Comparison of ENCODE assay signal across 29 cellular contexts in genomic region chr14:105919458-105920150, GRCh38.
A peak's percentile ranks its signal among the peaks of the same experiment; 100 is the strongest.
DNase-seq lines count a peak whose midpoint lies in the region; ATAC-seq, FAIRE-seq and TF ChIP-seq lines count a peak whose summit lies in the region.
"Had no signal": no experiment of that assay in that cellular context is flagged by ENCODE, and none has a peak within 500 bp of the region (broad histone marks: within the 10 kb centered on the region; RNA-seq: fewer than 3 reads in every experiment).

No MANE protein-coding gene starts in this region.

- H3K4me1 Mint-ChIP-seq in activated CD8-positive, alpha-beta memory T cell treated with anti-CD3 and anti-CD28 coated beads, Interleukin-2, amount 10 ng/mL, durations not matched to agents 7 days and 5 days, result no peaks in the 10 kb centered on the region
- H3K4me1 Mint-ChIP-seq in IgD-negative memory B cell, result peaks cover 0 to 2% (median 0%) of the 10 kb centered on the region in 3 donors
- H3K4me1 Mint-ChIP-seq: activated naive CD4-positive, alpha-beta T cell treated with anti-CD3 and anti-CD28 coated beads, Interleukin-2, amount 10 ng/mL, durations not matched to agents 7 days and 5 days; CD4-positive, alpha-beta memory T cell; endodermal cell; natural killer cell had no signal

- TF ChIP-seq POLR2A in spleen (IDR thresholded peaks at IDR 0.05), result no peak

- FAIRE-seq in kidney (lab: Jason Lieb, UNC), result no peak
- no peak for FAIRE-seq in frontal cortex (lab: Jason Lieb, UNC)
- FAIRE-seq: astrocyte, GM12892 had no signal

- no peak overlapping the region for H3K9ac ChIP-seq in kidney (ENCODE audit: low read length in 2 of 2)

- no peak for ATAC-seq in activated CD8-positive, alpha-beta memory T cell treated with anti-CD3 and anti-CD28 coated beads, Interleukin-2, amount 10 ng/mL, durations not matched to agents 7 days and 5 days
- ATAC-seq: activated T-cell treated with anti-CD3 and anti-CD28 coated beads, Interleukin-2, amount 50 U/mL, for 72 hours; foreskin keratinocyte; natural killer cell; PC-3 had no signal

- H3K27me3 Mint-ChIP-seq in activated CD8-positive, alpha-beta memory T cell treated with anti-CD3 and anti-CD28 coated beads, Interleukin-2, amount 10 ng/mL, durations not matched to agents 7 days and 5 days, result peaks cover 2% of the 10 kb centered on the region
- H3K27me3 Mint-ChIP-seq in IgD-negative memory B cell, result no peaks in the 10 kb centered on the region

- H3K4me1 ChIP-seq in kidney (ENCODE audit: control insufficient read depth in 1 of 2, insufficient read depth in 1 of 2, low read depth in 1 of 2, low read length in 2 of 2), result no peaks in the 10 kb centered on the region
- no peaks in the 10 kb centered on the region for H3K4me1 ChIP-seq in spleen
- H3K4me1 ChIP-seq: esophagus muscularis mucosa, foreskin keratinocyte had no signal

- H3K4me3 ChIP-seq in kidney (ENCODE audit: low read length in 2 of 2), result no peak overlapping the region
- peak overlapping the region in 2 of 8 donors; percentile 20 to 22 for H3K4me3 ChIP-seq in spleen
- H3K4me3 ChIP-seq: esophagus muscularis mucosa had no signal

- no peak overlapping the region for H3K27ac Mint-ChIP-seq in activated CD8-positive, alpha-beta memory T cell treated with anti-CD3 and anti-CD28 coated beads, Interleukin-2, amount 10 ng/mL, durations not matched to agents 7 days and 5 days
- H3K27ac Mint-ChIP-seq in IgD-negative memory B cell, result no peak overlapping the region
- H3K27ac Mint-ChIP-seq: activated naive CD4-positive, alpha-beta T cell treated with anti-CD3 and anti-CD28 coated beads, Interleukin-2, amount 10 ng/mL, durations not matched to agents 7 days and 5 days; activated T-cell treated with anti-CD3 and anti-CD28 coated beads, Interleukin-2, amount 50 U/mL, for 72 hours; CD4-positive, alpha-beta memory T cell; endodermal cell; natural killer cell; T-helper 2 cell treated with Interferon-gamma antibody and Interleukin-4, amounts not matched to agents 5 μg/mL and 100 μg/mL, for 36 hours had no signal

- intact Hi-C loops in kidney (cut with DNase I) (no loop called here), spleen (cut with DNase I; ENCODE audit: low total_unique reads) (no loop called here)

- DNase-seq in activated CD8-positive, alpha-beta memory T cell treated with anti-CD3 and anti-CD28 coated beads, Interleukin-2, amount 50 U/mL, for 4 hours, result peak; percentile 11
- no peak for DNase-seq in activated CD8-positive, alpha-beta memory T cell treated with anti-CD3 and anti-CD28 coated beads, Interleukin-2, amount 10 ng/mL, durations not matched to agents 7 days and 5 days
- DNase-seq in kidney (peak; percentile 48), spleen (peak; percentile 43), NCI-H1048 (lab: John Stamatoyannopoulos, UW) (no peak), GM13977 (ENCODE audit: low spot score) (no peak), frontal cortex (ENCODE audit: low spot score in 2 of 2) (no peak)
- DNase-seq: 8988T; activated CD4-positive, alpha-beta T cell treated with anti-CD3 and anti-CD28 coated beads for 48 hours; activated naive CD4-positive, alpha-beta T cell treated with anti-CD3 and anti-CD28 coated beads, Interleukin-2, amount 10 ng/mL, durations not matched to agents 7 days and 5 days; activated T-cell treated with anti-CD3 and anti-CD28 coated beads, Interleukin-2, amount 50 U/mL, for 72 hours; caudate nucleus; endodermal cell; foreskin keratinocyte; GOT3; midbrain; natural killer cell; NCI-H1105; NCI-H187 treated with DMSO at 0.1 percent for 48 hours; NCI-H524; PC-3; SHP77 treated with DMSO at 0.1 percent for 48 hours; stimulated activated CD4-positive, alpha-beta T cell treated with anti-CD3 and anti-CD28 coated beads, Interleukin-2, amount 100 ng/mL, for 48 hours had no signal

- CTCF ChIA-PET in activated CD8-positive, alpha-beta memory T cell treated with anti-CD3 and anti-CD28 coated beads, Interleukin-2, amount 10 ng/mL, durations not matched to agents 7 days and 5 days (lab: Charles Lee), result no interaction called here

- H3K4me3 Mint-ChIP-seq in activated CD8-positive, alpha-beta memory T cell treated with anti-CD3 and anti-CD28 coated beads, Interleukin-2, amount 10 ng/mL, durations not matched to agents 7 days and 5 days, result no peak overlapping the region
- H3K4me3 Mint-ChIP-seq in IgD-negative memory B cell, result peak overlapping the region; percentile 71 to 91 (median 78)
- H3K4me3 Mint-ChIP-seq: activated naive CD4-positive, alpha-beta T cell treated with anti-CD3 and anti-CD28 coated beads, Interleukin-2, amount 10 ng/mL, durations not matched to agents 7 days and 5 days; activated T-cell treated with anti-CD3 and anti-CD28 coated beads, Interleukin-2, amount 50 U/mL, for 72 hours; CD4-positive, alpha-beta memory T cell; endodermal cell; natural killer cell; T-helper 2 cell treated with Interferon-gamma antibody and Interleukin-4, amounts not matched to agents 5 μg/mL and 100 μg/mL, for 36 hours had no signal

- WGBS in spleen, 5 donors, result 38 to 79% (median 74%) methylated on average over 3 to 21 of the region's 21 CpGs

- no peaks in the 10 kb centered on the region for H3K36me3 Mint-ChIP-seq in activated CD8-positive, alpha-beta memory T cell treated with anti-CD3 and anti-CD28 coated beads, Interleukin-2, amount 10 ng/mL, durations not matched to agents 7 days and 5 days
- H3K36me3 Mint-ChIP-seq in IgD-negative memory B cell, result peaks cover 2% of the 10 kb centered on the region
- H3K36me3 Mint-ChIP-seq: activated naive CD4-positive, alpha-beta T cell treated with anti-CD3 and anti-CD28 coated beads, Interleukin-2, amount 10 ng/mL, durations not matched to agents 7 days and 5 days; CD4-positive, alpha-beta memory T cell; natural killer cell had no signal

- H3K9me3 ChIP-seq in kidney (ENCODE audit: control insufficient read depth in 1 of 2, low read length in 2 of 2) (no peaks in the 10 kb centered on the region), spleen (peaks cover 0 to 18% (median 6%) of the 10 kb centered on the region in 8 donors)

- H3K27ac ChIP-seq in kidney (ENCODE audit: low read depth in 2 of 2, low read length in 2 of 2) (no peak overlapping the region), spleen (no peak overlapping the region)
- H3K27ac ChIP-seq: esophagus muscularis mucosa, foreskin keratinocyte had no signal

- no peak for TF ChIP-seq CTCF in kidney (IDR thresholded peaks at IDR 0.05; ENCODE audit: borderline replicate concordance, extremely low read depth, insufficient read depth)
- no peak for TF ChIP-seq CTCF in spleen (IDR thresholded peaks at IDR 0.05 in 8 of 11, conservative IDR thresholded peaks at IDR 0.05 in 3 of 11)
- TF ChIP-seq CTCF in GM13977 (IDR thresholded peaks at IDR 0.05; ENCODE audit: extremely low read depth, insufficient read depth, missing control alignments), result no peak

- in situ Hi-C loops in GM13977 (cut with MboI; ENCODE audit: low pct_unique_long_range_greater_than_20kb, low sequenced_read_pairs, unreplicated experiment), result no loop called here

- no peaks in the 10 kb centered on the region for H3K27me3 ChIP-seq in spleen (replicated peaks in 1 of 7)
- H3K27me3 ChIP-seq: foreskin keratinocyte had no signal

- no peaks in the 10 kb centered on the region for H3K36me3 ChIP-seq in kidney (ENCODE audit: control insufficient read depth in 1 of 2, insufficient read depth in 2 of 2, low read length in 2 of 2)
- no peaks in the 10 kb centered on the region for H3K36me3 ChIP-seq in spleen
- H3K36me3 ChIP-seq: esophagus muscularis mucosa had no signal

- H3K9me3 Mint-ChIP-seq in activated CD8-positive, alpha-beta memory T cell treated with anti-CD3 and anti-CD28 coated beads, Interleukin-2, amount 10 ng/mL, durations not matched to agents 7 days and 5 days (ENCODE audit: low read depth), result no peaks in the 10 kb centered on the region
- H3K9me3 Mint-ChIP-seq in IgD-negative memory B cell, result no peaks in the 10 kb centered on the region
- H3K9me3 Mint-ChIP-seq: natural killer cell had no signal

Comparison
In these comparisons a context has a peak if more than half of its experiments do, and no peak if none do; other contexts are left out.
1. DNase-seq: peak in activated CD8-positive, alpha-beta memory T cell treated with anti-CD3 and anti-CD28 coated beads, Interleukin-2, amount 50 U/mL, for 4 hours (single experiment), kidney (single experiment) and spleen (single experiment); none in activated CD8-positive, alpha-beta memory T cell treated with anti-CD3 and anti-CD28 coated beads, Interleukin-2, amount 10 ng/mL, durations not matched to agents 7 days and 5 days (single experiment), NCI-H1048 (single experiment), GM13977 (single experiment) and frontal cortex (0 of 2).